ENCODE assay signal across 35 cellular contexts in genomic region chr3:147369231-147369630, GRCh38. TPM values are rescaled to one million over a fixed set of nuclear protein-coding genes. Genes with fewer than 3 reads are reported as not detected.
DNase-seq lines count a peak whose midpoint lies in the region; ATAC-seq and TF ChIP-seq lines count a peak whose summit lies in the region.
"Had no signal": no experiment of that assay in that cellular context is flagged by ENCODE, and none has a peak within 500 bp of the region (broad histone marks: within the 10 kb centered on the region; RNA-seq: fewer than 3 reads in every experiment).

No MANE protein-coding gene starts in this region.

- no peak for TF ChIP-seq CTCF in nephron progenitor cell (IDR thresholded peaks at IDR 0.05)
- TF ChIP-seq CTCF in prostate gland (IDR thresholded peaks at IDR 0.05), result no peak

- no peak overlapping the region for H3K27ac ChIP-seq in prostate gland
- H3K27ac ChIP-seq: A549, HL-60, psoas muscle, uterus had no signal

- no peaks in the 10 kb centered on the region for H3K4me1 ChIP-seq in prostate gland (replicated peaks)
- H3K4me1 ChIP-seq: A549, psoas muscle, uterus had no signal

- ATAC-seq in HG03045 (IDR thresholded peaks at IDR 0.05; ENCODE audit: unreplicated experiment), result no peak
- ATAC-seq in HG02763 (IDR thresholded peaks at IDR 0.05; ENCODE audit: unreplicated experiment), result no peak
- ATAC-seq: A549, psoas muscle, T-helper 17 cell had no signal

- no peaks in the 10 kb centered on the region for H3K36me3 Mint-ChIP-seq in activated CD4-positive, alpha-beta T cell treated with anti-CD3 and anti-CD28 coated beads, Interleukin-2, amount 10 ng/mL, durations not matched to agents 7 days and 5 days (ENCODE audit: low read depth)
- no peaks in the 10 kb centered on the region for H3K36me3 Mint-ChIP-seq in nephron progenitor cell (ENCODE audit: low read depth)
- H3K36me3 Mint-ChIP-seq: activated naive CD8-positive, alpha-beta T cell had no signal

- DNase-seq in activated CD4-positive, alpha-beta T cell treated with anti-CD3 and anti-CD28 coated beads, Interleukin-2, amount 10 ng/mL, durations not matched to agents 7 days and 5 days, result no peak
- no peak for DNase-seq in activated CD4-positive, alpha-beta T cell treated with anti-CD3 and anti-CD28 coated beads, Interleukin-2, amount 50 U/mL, for 4 hours
- DNase-seq in cerebellar cortex (ENCODE audit: low spot score), result peak; percentile 70
- no peak for DNase-seq in nephron progenitor cell
- no peak for DNase-seq in SIG-M5 (lab: John Stamatoyannopoulos, UW)
- DNase-seq in prostate gland (ENCODE audit: low spot score), result no peak
- DNase-seq: activated CD4-positive, alpha-beta T cell treated with anti-CD3 and anti-CD28 coated beads for 1 hour; activated CD8-positive, alpha-beta memory T cell treated with anti-CD3 and anti-CD28 coated beads for 24 hours; activated effector memory CD4-positive, alpha-beta T cell treated with Interleukin-2 at 50 U/mL for 16 hours; AML-193; aorta; CD4-positive, alpha-beta memory T cell; DMS153; GDM1; HCEC 1CT; head of caudate nucleus; Kasumi-1; MV-4-11; NCI-H146; NCI-H2107; NCI-H748 treated with DMSO at 0.1 percent for 48 hours; psoas muscle; RPMI8226; T-helper 17 cell; uterus had no signal

- peaks cover 17% of the 10 kb centered on the region for H3K27me3 ChIP-seq in prostate gland (replicated peaks; ENCODE audit: insufficient read depth)

- no peak for TF ChIP-seq POLR2A in prostate gland (IDR thresholded peaks at IDR 0.05)

- no peaks in the 10 kb centered on the region for H3K36me3 ChIP-seq in prostate gland
- H3K36me3 ChIP-seq: thoracic aorta, uterus had no signal

- H3K4me1 Mint-ChIP-seq in activated CD4-positive, alpha-beta T cell treated with anti-CD3 and anti-CD28 coated beads, Interleukin-2, amount 10 ng/mL, durations not matched to agents 7 days and 5 days, result no peaks in the 10 kb centered on the region
- H3K4me1 Mint-ChIP-seq in nephron progenitor cell, result peaks cover 10% of the 10 kb centered on the region
- H3K4me1 Mint-ChIP-seq: CD4-positive, alpha-beta memory T cell; central memory CD8-positive, alpha-beta T cell; T-helper 17 cell had no signal

- H3K27me3 Mint-ChIP-seq in activated CD4-positive, alpha-beta T cell treated with anti-CD3 and anti-CD28 coated beads, Interleukin-2, amount 10 ng/mL, durations not matched to agents 7 days and 5 days, result peaks cover 61% of the 10 kb centered on the region
- H3K27me3 Mint-ChIP-seq in nephron progenitor cell (ENCODE audit: low read depth, poor library complexity), result peaks cover 98% of the 10 kb centered on the region

- POLR2A ChIA-PET in activated CD4-positive, alpha-beta T cell treated with anti-CD3 and anti-CD28 coated beads, Interleukin-2, amount 10 ng/mL, durations not matched to agents 7 days and 5 days (lab: Charles Lee), result no interaction called here

- H3K9me3 Mint-ChIP-seq in activated CD4-positive, alpha-beta T cell treated with anti-CD3 and anti-CD28 coated beads, Interleukin-2, amount 10 ng/mL, durations not matched to agents 7 days and 5 days, result no peaks in the 10 kb centered on the region
- peaks cover 3% of the 10 kb centered on the region for H3K9me3 Mint-ChIP-seq in nephron progenitor cell

- WGBS in prostate gland, result 7% methylated on average over 13 of the region's 13 CpGs

- intact Hi-C loops in prostate gland (cut with DNase I), result no loop called here

- no peak overlapping the region for H3K4me3 ChIP-seq in prostate gland
- H3K4me3 ChIP-seq: A549, psoas muscle, thoracic aorta, uterus had no signal

- CTCF ChIA-PET in activated CD4-positive, alpha-beta T cell treated with anti-CD3 and anti-CD28 coated beads, Interleukin-2, amount 10 ng/mL, durations not matched to agents 7 days and 5 days (lab: Charles Lee), result interaction anchor here (1.3 kb wide), 1 partner anchor 11 kb away, joined by 3 read pairs; no protein-coding TSS in a partner anchor

- no peak overlapping the region for H3K4me3 Mint-ChIP-seq in activated CD4-positive, alpha-beta T cell treated with anti-CD3 and anti-CD28 coated beads, Interleukin-2, amount 10 ng/mL, durations not matched to agents 7 days and 5 days
- peak overlapping the region; percentile 55 for H3K4me3 Mint-ChIP-seq in nephron progenitor cell
- H3K4me3 Mint-ChIP-seq: activated naive CD8-positive, alpha-beta T cell; CD4-positive, alpha-beta memory T cell; central memory CD8-positive, alpha-beta T cell; stimulated activated naive CD8-positive, alpha-beta T cell treated with anti-CD3 and anti-CD28 coated beads, Interleukin-15, Interleukin-2, amounts not matched to agents 100 ng/mL and 50 ng/mL, for 24 hours; T-helper 17 cell had no signal

- H3K27ac Mint-ChIP-seq in activated CD4-positive, alpha-beta T cell treated with anti-CD3 and anti-CD28 coated beads, Interleukin-2, amount 10 ng/mL, durations not matched to agents 7 days and 5 days, result peak overlapping the region; percentile 19
- no peak overlapping the region for H3K27ac Mint-ChIP-seq in nephron progenitor cell
- H3K27ac Mint-ChIP-seq: activated naive CD8-positive, alpha-beta T cell; CD4-positive, alpha-beta memory T cell; stimulated activated naive CD8-positive, alpha-beta T cell treated with anti-CD3 and anti-CD28 coated beads, Interleukin-15, Interleukin-2, amounts not matched to agents 100 ng/mL and 50 ng/mL, for 24 hours; T-helper 17 cell had no signal

- no peaks in the 10 kb centered on the region for H3K9me3 ChIP-seq in prostate gland
- H3K9me3 ChIP-seq: psoas muscle, thoracic aorta, uterus had no signal

RNA-seq across cellular contexts. Expression of gene ZIC4, which starts 37.1 kb away (rescaled TPM):
- total RNA-seq in activated CD4-positive, alpha-beta T cell treated with anti-CD3 and anti-CD28 coated beads, Interleukin-2, amount 10 ng/mL, durations not matched to agents 7 days and 5 days, result not detected
- total RNA-seq in prostate gland, result not detected
- total RNA-seq: CD4-positive, alpha-beta memory T cell; lung microvascular endothelial cell; SK-MEL-5; T-helper 17 cell; thoracic aorta; uterus had no signal

RNA-seq across cellular contexts. Expression of gene ZIC1, which starts 39.9 kb away (rescaled TPM):
- not detected for total RNA-seq in activated CD4-positive, alpha-beta T cell treated with anti-CD3 and anti-CD28 coated beads, Interleukin-2, amount 10 ng/mL, durations not matched to agents 7 days and 5 days
- total RNA-seq in prostate gland, result not detected
- total RNA-seq: CD4-positive, alpha-beta memory T cell; lung microvascular endothelial cell; T-helper 17 cell; uterus had no signal
